ENCODE assay signal across 2 cellular contexts in the genomic region with DNA sequence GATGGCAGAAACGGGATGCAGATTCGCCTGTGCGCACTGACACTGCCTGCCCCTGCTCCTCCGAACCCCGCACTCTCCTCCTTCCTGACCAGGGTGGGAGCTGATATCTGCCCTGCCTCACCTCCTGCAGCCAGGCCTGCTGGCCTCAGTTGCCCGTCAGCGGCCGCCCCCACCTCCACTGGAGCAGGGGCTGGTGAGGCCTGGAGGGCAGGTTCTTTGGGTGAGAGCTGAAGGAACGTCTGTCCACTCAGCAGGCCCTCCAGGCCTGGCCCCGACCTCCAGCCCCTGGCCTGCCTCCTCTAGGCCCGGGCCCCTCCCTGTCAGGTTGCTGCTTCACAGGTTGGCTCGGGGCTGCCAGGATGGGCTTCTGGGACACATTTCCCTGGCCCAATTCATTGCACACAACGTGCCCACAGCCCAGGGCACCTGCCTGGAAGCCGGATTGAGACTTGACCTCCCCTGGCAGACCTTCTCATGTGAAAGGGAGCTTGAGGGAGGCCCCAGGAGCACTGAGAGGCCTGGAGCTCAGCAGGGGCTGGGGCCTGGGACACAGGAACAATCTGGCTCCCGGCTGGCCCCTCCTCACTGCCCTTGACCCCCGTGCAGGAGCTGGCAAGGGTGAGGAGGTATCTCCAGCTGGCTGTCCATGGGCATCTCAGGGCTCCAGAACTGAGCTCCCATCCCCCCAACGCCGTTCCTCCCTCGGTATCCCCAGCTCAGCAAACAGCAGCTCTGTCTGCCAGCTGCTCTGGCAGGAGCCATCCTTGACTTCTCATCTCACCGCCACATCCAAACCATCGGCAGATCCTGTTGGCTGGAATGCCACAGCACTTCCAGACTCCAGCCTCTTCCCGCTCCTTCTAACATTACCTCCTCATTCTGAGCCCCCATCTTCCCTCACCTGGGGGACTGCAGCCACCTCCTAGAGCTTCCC.
TF ChIP-seq lines count a peak whose summit lies in the region.

No MANE protein-coding gene starts in this region.

TF ChIP-seq in SK-N-SH, 30 proteins besides CTCF, POLR2A, EP300 and RAD21:
- TF ChIP-seq, protein P1, sequence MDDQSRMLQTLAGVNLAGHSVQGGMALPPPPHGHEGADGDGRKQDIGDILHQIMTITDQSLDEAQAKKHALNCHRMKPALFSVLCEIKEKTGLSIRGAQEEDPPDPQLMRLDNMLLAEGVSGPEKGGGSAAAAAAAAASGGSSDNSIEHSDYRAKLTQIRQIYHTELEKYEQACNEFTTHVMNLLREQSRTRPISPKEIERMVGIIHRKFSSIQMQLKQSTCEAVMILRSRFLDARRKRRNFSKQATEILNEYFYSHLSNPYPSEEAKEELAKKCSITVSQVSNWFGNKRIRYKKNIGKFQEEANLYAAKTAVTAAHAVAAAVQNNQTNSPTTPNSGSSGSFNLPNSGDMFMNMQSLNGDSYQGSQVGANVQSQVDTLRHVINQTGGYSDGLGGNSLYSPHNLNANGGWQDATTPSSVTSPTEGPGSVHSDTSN (IDR thresholded peaks at IDR 0.05), result no peak
- TF ChIP-seq TEAD4 (IDR thresholded peaks at IDR 0.05; ENCODE audit: borderline replicate concordance, insufficient read depth), result no peak
- TF ChIP-seq JUND (IDR thresholded peaks at IDR 0.05), result no peak
- no peak for TF ChIP-seq FOXJ3 (CRISPR knock-in tag; IDR thresholded peaks at IDR 0.05)
- TF ChIP-seq IRF3 (IDR thresholded peaks at IDR 0.05; ENCODE audit: low read depth, low read length), result no peak
- no peak for TF ChIP-seq RXRA (IDR thresholded peaks at IDR 0.05; ENCODE audit: borderline replicate concordance, low read depth)
- TF ChIP-seq RCOR1 (IDR thresholded peaks at IDR 0.05; ENCODE audit: low read length), result no peak
- TF ChIP-seq SIN3A (IDR thresholded peaks at IDR 0.05; ENCODE audit: borderline replicate concordance, low read depth, low read length), result no peak
- no peak for TF ChIP-seq FOXM1 (IDR thresholded peaks at IDR 0.05; ENCODE audit: low read depth)
- TF ChIP-seq POLR2AphosphoS5 (IDR thresholded peaks at IDR 0.05; ENCODE audit: low read depth, low read length), result no peak
- no peak for TF ChIP-seq EZH2phosphoT487 (IDR thresholded peaks at IDR 0.05; ENCODE audit: borderline replicate concordance, low read depth)
- no peak for TF ChIP-seq MXI1 (IDR thresholded peaks at IDR 0.05; ENCODE audit: low read depth, low read length)
- TF ChIP-seq, protein P2, sequence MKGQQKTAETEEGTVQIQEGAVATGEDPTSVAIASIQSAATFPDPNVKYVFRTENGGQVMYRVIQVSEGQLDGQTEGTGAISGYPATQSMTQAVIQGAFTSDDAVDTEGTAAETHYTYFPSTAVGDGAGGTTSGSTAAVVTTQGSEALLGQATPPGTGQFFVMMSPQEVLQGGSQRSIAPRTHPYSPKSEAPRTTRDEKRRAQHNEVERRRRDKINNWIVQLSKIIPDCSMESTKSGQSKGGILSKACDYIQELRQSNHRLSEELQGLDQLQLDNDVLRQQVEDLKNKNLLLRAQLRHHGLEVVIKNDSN (IDR thresholded peaks at IDR 0.05; ENCODE audit: borderline replicate concordance, low read depth), result no peak
- no peak for TF ChIP-seq RFX5 (IDR thresholded peaks at IDR 0.05; ENCODE audit: low read length)
- no peak for TF ChIP-seq ZBTB33 (IDR thresholded peaks at IDR 0.05; ENCODE audit: borderline replicate concordance, low read depth)
TF ChIP-seq in SK-N-SH: peak in this region for 0.

TF ChIP-seq in SK-N-SH treated with all-trans-retinoic acid at 6 μM for 48 hours, 23 proteins besides CTCF, POLR2A, EP300 and RAD21 (continued from another document):
- TF ChIP-seq, protein P3, sequence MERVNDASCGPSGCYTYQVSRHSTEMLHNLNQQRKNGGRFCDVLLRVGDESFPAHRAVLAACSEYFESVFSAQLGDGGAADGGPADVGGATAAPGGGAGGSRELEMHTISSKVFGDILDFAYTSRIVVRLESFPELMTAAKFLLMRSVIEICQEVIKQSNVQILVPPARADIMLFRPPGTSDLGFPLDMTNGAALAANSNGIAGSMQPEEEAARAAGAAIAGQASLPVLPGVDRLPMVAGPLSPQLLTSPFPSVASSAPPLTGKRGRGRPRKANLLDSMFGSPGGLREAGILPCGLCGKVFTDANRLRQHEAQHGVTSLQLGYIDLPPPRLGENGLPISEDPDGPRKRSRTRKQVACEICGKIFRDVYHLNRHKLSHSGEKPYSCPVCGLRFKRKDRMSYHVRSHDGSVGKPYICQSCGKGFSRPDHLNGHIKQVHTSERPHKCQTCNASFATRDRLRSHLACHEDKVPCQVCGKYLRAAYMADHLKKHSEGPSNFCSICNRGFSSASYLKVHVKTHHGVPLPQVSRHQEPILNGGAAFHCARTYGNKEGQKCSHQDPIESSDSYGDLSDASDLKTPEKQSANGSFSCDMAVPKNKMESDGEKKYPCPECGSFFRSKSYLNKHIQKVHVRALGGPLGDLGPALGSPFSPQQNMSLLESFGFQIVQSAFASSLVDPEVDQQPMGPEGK (CRISPR knock-in tag; IDR thresholded peaks at IDR 0.05; ENCODE audit: borderline replicate concordance), result no peak
- TF ChIP-seq ZNF8 (CRISPR knock-in tag; IDR thresholded peaks at IDR 0.05) (no peak), ESRRG (CRISPR knock-in tag; IDR thresholded peaks at IDR 0.05) (no peak), ZC3H10 (CRISPR knock-in tag; IDR thresholded peaks at IDR 0.05) (no peak), ISL1 (CRISPR knock-in tag; IDR thresholded peaks at IDR 0.05) (no peak), TOX (CRISPR knock-in tag; IDR thresholded peaks at IDR 0.05; ENCODE audit: borderline replicate concordance) (no peak), OSR1 (CRISPR knock-in tag; IDR thresholded peaks at IDR 0.05) (no peak), TCF4 (CRISPR knock-in tag; IDR thresholded peaks at IDR 0.05; ENCODE audit: borderline replicate concordance) (no peak), PPARA (CRISPR knock-in tag; IDR thresholded peaks at IDR 0.05; ENCODE audit: borderline replicate concordance) (no peak), CREB5 (CRISPR knock-in tag; IDR thresholded peaks at IDR 0.05; ENCODE audit: low read depth) (no peak), ARNTL (CRISPR knock-in tag; IDR thresholded peaks at IDR 0.05; ENCODE audit: borderline replicate concordance, low read depth) (no peak), SNAI2 (CRISPR knock-in tag; IDR thresholded peaks at IDR 0.05) (no peak), RARB (CRISPR knock-in tag; IDR thresholded peaks at IDR 0.05) (no peak)
- TF ChIP-seq, protein P4, sequence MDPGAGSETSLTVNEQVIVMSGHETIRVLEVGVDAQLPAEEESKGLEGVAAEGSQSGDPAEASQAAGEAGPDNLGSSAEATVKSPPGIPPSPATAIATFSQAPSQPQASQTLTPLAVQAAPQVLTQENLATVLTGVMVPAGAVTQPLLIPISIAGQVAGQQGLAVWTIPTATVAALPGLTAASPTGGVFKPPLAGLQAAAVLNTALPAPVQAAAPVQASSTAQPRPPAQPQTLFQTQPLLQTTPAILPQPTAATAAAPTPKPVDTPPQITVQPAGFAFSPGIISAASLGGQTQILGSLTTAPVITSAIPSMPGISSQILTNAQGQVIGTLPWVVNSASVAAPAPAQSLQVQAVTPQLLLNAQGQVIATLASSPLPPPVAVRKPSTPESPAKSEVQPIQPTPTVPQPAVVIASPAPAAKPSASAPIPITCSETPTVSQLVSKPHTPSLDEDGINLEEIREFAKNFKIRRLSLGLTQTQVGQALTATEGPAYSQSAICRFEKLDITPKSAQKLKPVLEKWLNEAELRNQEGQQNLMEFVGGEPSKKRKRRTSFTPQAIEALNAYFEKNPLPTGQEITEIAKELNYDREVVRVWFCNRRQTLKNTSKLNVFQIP (CRISPR knock-in tag; IDR thresholded peaks at IDR 0.05; ENCODE audit: borderline replicate concordance, low read depth), result no peak
- TF ChIP-seq, protein P5, sequence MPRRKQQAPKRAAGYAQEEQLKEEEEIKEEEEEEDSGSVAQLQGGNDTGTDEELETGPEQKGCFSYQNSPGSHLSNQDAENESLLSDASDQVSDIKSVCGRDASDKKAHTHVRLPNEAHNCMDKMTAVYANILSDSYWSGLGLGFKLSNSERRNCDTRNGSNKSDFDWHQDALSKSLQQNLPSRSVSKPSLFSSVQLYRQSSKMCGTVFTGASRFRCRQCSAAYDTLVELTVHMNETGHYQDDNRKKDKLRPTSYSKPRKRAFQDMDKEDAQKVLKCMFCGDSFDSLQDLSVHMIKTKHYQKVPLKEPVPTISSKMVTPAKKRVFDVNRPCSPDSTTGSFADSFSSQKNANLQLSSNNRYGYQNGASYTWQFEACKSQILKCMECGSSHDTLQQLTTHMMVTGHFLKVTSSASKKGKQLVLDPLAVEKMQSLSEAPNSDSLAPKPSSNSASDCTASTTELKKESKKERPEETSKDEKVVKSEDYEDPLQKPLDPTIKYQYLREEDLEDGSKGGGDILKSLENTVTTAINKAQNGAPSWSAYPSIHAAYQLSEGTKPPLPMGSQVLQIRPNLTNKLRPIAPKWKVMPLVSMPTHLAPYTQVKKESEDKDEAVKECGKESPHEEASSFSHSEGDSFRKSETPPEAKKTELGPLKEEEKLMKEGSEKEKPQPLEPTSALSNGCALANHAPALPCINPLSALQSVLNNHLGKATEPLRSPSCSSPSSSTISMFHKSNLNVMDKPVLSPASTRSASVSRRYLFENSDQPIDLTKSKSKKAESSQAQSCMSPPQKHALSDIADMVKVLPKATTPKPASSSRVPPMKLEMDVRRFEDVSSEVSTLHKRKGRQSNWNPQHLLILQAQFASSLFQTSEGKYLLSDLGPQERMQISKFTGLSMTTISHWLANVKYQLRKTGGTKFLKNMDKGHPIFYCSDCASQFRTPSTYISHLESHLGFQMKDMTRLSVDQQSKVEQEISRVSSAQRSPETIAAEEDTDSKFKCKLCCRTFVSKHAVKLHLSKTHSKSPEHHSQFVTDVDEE (CRISPR knock-in tag; IDR thresholded peaks at IDR 0.05), result no peak
